8 cellular contexts compared by ENCODE assay signal in genomic region chr17:43546317-43547188, GRCh38. TPM values are rescaled to one million over a fixed set of nuclear protein-coding genes. Genes with fewer than 3 reads are reported as not detected.
DNase-seq lines count a peak whose midpoint lies in the region; ATAC-seq and TF ChIP-seq lines count a peak whose summit lies in the region.

Gene ETV4, minus strand, starts transcription at chr17:43546340. Its CDS starts 723 bp downstream, at chr17:43545617.

- H3K4me3 Mint-ChIP-seq in Calu3 (ENCODE audit: low read depth, unreplicated experiment): peak within 1 kb of the TSS; percentile 83
- peak within 1 kb of the TSS; percentile 83 to 97 (median 87) for H3K4me3 Mint-ChIP-seq in naive thymus-derived CD4-positive, alpha-beta T cell

- ATAC-seq in GM21619 (IDR thresholded peaks at IDR 0.05; ENCODE audit: unreplicated experiment): peak; percentile 81
- ATAC-seq in naive thymus-derived CD4-positive, alpha-beta T cell: peak; percentile 93

- peak within 1 kb of the TSS; percentile 58 for H2AFZ ChIP-seq in fibroblast of lung (ENCODE audit: low read length)

- no peaks in the 10 kb centered on the region for H4K20me1 ChIP-seq in fibroblast of lung (ENCODE audit: control insufficient read depth, extremely low read depth, insufficient read depth, low read length)

- no peaks in the 10 kb centered on the region for H3K27me3 ChIP-seq in fibroblast of lung (ENCODE audit: control insufficient read depth, insufficient read depth, low read length)
- H3K27me3 ChIP-seq in naive thymus-derived CD4-positive, alpha-beta T cell (ENCODE audit: control insufficient read depth in 2 of 2, insufficient read depth in 2 of 2, low read length in 2 of 2): peaks cover 10 to 38% of the 10 kb centered on the region in 2 donors

- H3K79me2 ChIP-seq in fibroblast of lung (ENCODE audit: control insufficient read depth, insufficient read depth, low read length): no peaks in the 10 kb centered on the region

- CTCF ChIA-PET in Calu3 (lab: Charles Lee): interaction anchor here (0.6 to 1.1 kb wide), 6 partner anchors 11 to 105 kb away, joined by 3 to 6 read pairs (median 3); partner anchors contain the start of gene DHX8
- CTCF ChIA-PET in naive thymus-derived CD4-positive, alpha-beta T cell (lab: Charles Lee): no interaction called here

- peak within 1 kb of the TSS; percentile 79 for H3K27ac ChIP-seq in fibroblast of lung (ENCODE audit: insufficient read depth, low read length)
- no peak within 1 kb of the TSS for H3K27ac ChIP-seq in naive thymus-derived CD4-positive, alpha-beta T cell (ENCODE audit: low read depth, low read length)

- peaks cover 49% of the 10 kb centered on the region for H3K36me3 Mint-ChIP-seq in Calu3 (ENCODE audit: insufficient read depth, unreplicated experiment)
- no peaks in the 10 kb centered on the region for H3K36me3 Mint-ChIP-seq in naive thymus-derived CD4-positive, alpha-beta T cell

- H3K9me3 ChIP-seq in fibroblast of lung (ENCODE audit: control insufficient read depth, insufficient read depth, low read depth, low read length): no peaks in the 10 kb centered on the region
- no peaks in the 10 kb centered on the region for H3K9me3 ChIP-seq in naive thymus-derived CD4-positive, alpha-beta T cell (ENCODE audit: control insufficient read depth in 2 of 3, low read length in 3 of 3)

- no peaks in the 10 kb centered on the region for H3K36me3 ChIP-seq in fibroblast of lung (ENCODE audit: control insufficient read depth, insufficient read depth, low read length)
- no peaks in the 10 kb centered on the region for H3K36me3 ChIP-seq in naive thymus-derived CD4-positive, alpha-beta T cell (ENCODE audit: control insufficient read depth in 2 of 3, insufficient read depth in 3 of 3, low read length in 3 of 3)

- DNase-seq in Calu3: peak; percentile 99
- DNase-seq in KBM-7: peak; percentile 98
- DNase-seq in RPMI7951 (ENCODE audit: low read depth): peak; percentile 94
- peak; percentile 77 to 79 for DNase-seq in activated T-helper 1 cell treated with anti-CD3 and anti-CD28 coated beads, Interleukin-2, amount 50 U/mL, for 16 hours (ENCODE audit: low read depth in 1 of 2, low spot score in 1 of 2)
- DNase-seq in fibroblast of lung (ENCODE audit: low read depth in 2 of 2): peak; percentile 90 to 91
- DNase-seq in naive thymus-derived CD4-positive, alpha-beta T cell: peak; percentile 67 to 94 (median 85)
- peak; percentile 89 to 93 for DNase-seq in stimulated activated CD8-positive, alpha-beta memory T cell treated with anti-CD3 and anti-CD28 coated beads, Interleukin-7, amount 100 ng/mL, for 48 hours (ENCODE audit: extremely low read depth in 1 of 2, low read depth in 1 of 2)

- in situ Hi-C loops in KBM-7 (cut with MboI; ENCODE audit: low pct_unique_long_range_greater_than_20kb, low sequenced_read_pairs): no loop called here

- no peaks in the 10 kb centered on the region for H3K9me3 Mint-ChIP-seq in Calu3 (ENCODE audit: low read depth, unreplicated experiment)
- H3K9me3 Mint-ChIP-seq in naive thymus-derived CD4-positive, alpha-beta T cell: peaks cover 0 to 6% (median 0%) of the 10 kb centered on the region in 11 donors

- peaks cover 17% of the 10 kb centered on the region for H3K4me1 ChIP-seq in fibroblast of lung (ENCODE audit: control insufficient read depth, extremely low read depth, insufficient read depth, low read length)
- peaks cover 13 to 14% of the 10 kb centered on the region in 2 donors for H3K4me1 ChIP-seq in naive thymus-derived CD4-positive, alpha-beta T cell (ENCODE audit: control insufficient read depth in 2 of 2, insufficient read depth in 2 of 2, low read length in 2 of 2)

- H3K9ac ChIP-seq in fibroblast of lung (ENCODE audit: insufficient read depth, low read length): peak within 1 kb of the TSS; percentile 52

- TF ChIP-seq CTCF in Calu3 (IDR thresholded peaks at IDR 0.05; ENCODE audit: unreplicated experiment): no peak
- TF ChIP-seq CTCF in fibroblast of lung (conservative IDR thresholded peaks at IDR 0.05 in 1 of 2, IDR thresholded peaks at IDR 0.05 in 1 of 2; ENCODE audit: low read depth in 1 of 2, low read length in 2 of 2): no peak

- H3K4me3 ChIP-seq in fibroblast of lung (replicated peaks in 1 of 4; ENCODE audit: control extremely low read depth in 1 of 4, insufficient read depth in 1 of 4, low read depth in 3 of 4, low read length in 4 of 4): peak within 1 kb of the TSS; percentile 62 to 68 (median 66)
- H3K4me3 ChIP-seq in naive thymus-derived CD4-positive, alpha-beta T cell (ENCODE audit: low read length): peak within 1 kb of the TSS; percentile 62

- H3K4me1 Mint-ChIP-seq in Calu3 (ENCODE audit: low read depth, unreplicated experiment): peaks cover 42% of the 10 kb centered on the region
- peaks cover 18 to 26% (median 22%) of the 10 kb centered on the region in 7 donors for H3K4me1 Mint-ChIP-seq in naive thymus-derived CD4-positive, alpha-beta T cell

- no peaks in the 10 kb centered on the region for H3K27me3 Mint-ChIP-seq in Calu3 (ENCODE audit: unreplicated experiment)
- H3K27me3 Mint-ChIP-seq in naive thymus-derived CD4-positive, alpha-beta T cell: peaks cover 47 to 69% (median 50%) of the 10 kb centered on the region in 5 donors

- peak within 1 kb of the TSS; percentile 98 for H3K4me2 ChIP-seq in fibroblast of lung (ENCODE audit: extremely low read depth, insufficient read depth, low read length)

- H3K27ac Mint-ChIP-seq in Calu3 (ENCODE audit: unreplicated experiment): peak within 1 kb of the TSS; percentile 94
- peak within 1 kb of the TSS in 6 of 9 donors; percentile 40 to 89 (median 71) for H3K27ac Mint-ChIP-seq in naive thymus-derived CD4-positive, alpha-beta T cell

- intact Hi-C loops in Calu3 (cut with micrococcal nuclease; ENCODE audit: unreplicated experiment): no loop called here
- intact Hi-C loops in naive thymus-derived CD4-positive, alpha-beta T cell (cut with micrococcal nuclease): loop anchor here (1.0 to 2.0 kb wide), 2 partner anchors 63 to 460 kb away; partner anchors contain the start of gene DHX8 (in 1 of the 2)

- POLR2A ChIA-PET in naive thymus-derived CD4-positive, alpha-beta T cell (lab: Charles Lee): interaction anchor here (0.8 to 1.2 kb wide), 2 partner anchors 185 to 335 kb away, joined by 3 to 4 read pairs; partner anchors contain the start of gene TMEM106A

- BruUV-seq in Calu3 (replicated peaks; lab: Mats Ljungman, UMichigan): TSS peak; percentile 27

RNA-seq across cellular contexts. Expression of gene ETV4, which starts in this region (rescaled TPM):
- total RNA-seq in Calu3 (2022) (80.3 and 85.6 TPM in 2 replicates), fibroblast of lung (0.33 and 0.51 TPM in 2 replicates)
- total RNA-seq in RPMI7951 (2014; rRNA removed; shearing (Covaris generic)): 44.2 and 46.9 TPM in 2 replicates
- 1.8 and 4.1 TPM in 2 replicates for polyA plus RNA-seq in fibroblast of lung
- polyA plus RNA-seq in fibroblast of lung (2012): 2.4 and 7.6 TPM in 2 replicates
- polyA minus RNA-seq in fibroblast of lung (ENCODE audit: low replicate concordance): 6.4 and 8.2 TPM in 2 replicates
- under 1 TPM in 1 of 5 experiments, not detected in 4; 0.85 TPM for total RNA-seq in naive thymus-derived CD4-positive, alpha-beta T cell
- polyA plus RNA-seq in naive thymus-derived CD4-positive, alpha-beta T cell: not detected

Comparison
In these comparisons a context has a peak if more than half of its experiments do, and no peak if none do; other contexts are left out.
1. RNA of gene ETV4 (total RNA-seq): 80.3 to 85.6 TPM in Calu3 and 44.2 to 46.9 TPM in RPMI7951; 0.33 to 0.51 TPM in fibroblast of lung and 0.85 TPM in naive thymus-derived CD4-positive, alpha-beta T cell; every median in the first group is over 10 times any median in the second.
2. Peak in DNase-seq, ATAC-seq and H3K4me3 ChIP-seq in naive thymus-derived CD4-positive, alpha-beta T cell; RNA of the gene not detected or under 1 TPM.
3. Peak in every context shown above with its lines, with median percentiles within 50 percentile points of each other: DNase-seq.